8 cellular contexts compared by ENCODE assay signal in the genomic region with DNA sequence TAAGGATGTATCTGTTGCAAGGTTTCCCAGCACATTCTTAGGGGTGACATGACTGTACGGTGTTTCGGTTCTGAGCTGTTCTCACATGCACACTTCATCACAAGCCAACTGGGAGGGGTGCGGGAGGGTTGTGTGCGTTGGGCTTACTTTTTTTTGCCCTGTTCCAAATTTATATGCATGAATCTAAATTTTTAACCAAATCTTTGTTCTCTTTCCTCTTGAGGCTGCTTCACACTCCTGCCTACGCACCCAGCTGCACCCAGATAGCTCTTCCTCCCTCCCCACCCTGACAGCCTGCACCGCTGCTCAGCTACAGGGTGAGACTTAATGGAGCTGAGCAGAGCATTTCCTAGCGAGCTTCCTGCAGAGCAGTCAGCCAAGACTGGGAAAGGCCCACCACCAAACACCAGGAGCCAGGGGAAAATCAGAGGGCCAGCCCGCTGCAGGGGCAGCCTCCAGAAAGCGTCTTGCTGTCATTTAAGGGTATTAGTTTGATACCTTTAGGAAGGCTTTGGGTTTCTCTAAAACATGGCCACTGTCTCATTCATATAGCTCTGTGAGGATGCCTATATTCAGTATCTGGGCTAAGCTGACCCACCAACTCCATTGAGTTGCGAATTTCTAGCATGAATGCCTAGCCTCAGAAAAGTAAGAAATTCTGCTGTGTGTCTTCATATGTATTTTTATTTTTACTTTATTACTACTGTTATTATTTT.
DNase-seq lines count a peak whose midpoint lies in the region; ATAC-seq lines count a peak whose summit lies in the region.

No MANE protein-coding gene starts in this region.

- H3K4me3 Mint-ChIP-seq in T-helper 1 cell treated with Interleukin-12 subunit alpha and Interleukin-12 subunit beta and Interleukin-4 antibody, amounts not matched to agents 30 μg/mL and 1 μg/mL, for 36 hours = peak overlapping the region; percentile 46

- H3K36me3 Mint-ChIP-seq in T-helper 1 cell treated with Interleukin-12 subunit alpha and Interleukin-12 subunit beta and Interleukin-4 antibody, amounts not matched to agents 30 μg/mL and 1 μg/mL, for 36 hours (ENCODE audit: low read depth) = no peaks in the 10 kb centered on the region

- H3K4me1 Mint-ChIP-seq in T-helper 1 cell treated with Interleukin-12 subunit alpha and Interleukin-12 subunit beta and Interleukin-4 antibody, amounts not matched to agents 30 μg/mL and 1 μg/mL, for 36 hours (ENCODE audit: low read depth) = peaks cover 5% of the 10 kb centered on the region

- no peak overlapping the region for H3K27ac Mint-ChIP-seq in T-helper 1 cell treated with Interleukin-12 subunit alpha and Interleukin-12 subunit beta and Interleukin-4 antibody, amounts not matched to agents 30 μg/mL and 1 μg/mL, for 36 hours

- DNase-seq in activated naive CD4-positive, alpha-beta T cell treated with anti-CD3 and anti-CD28 coated beads, Interleukin-2, amount 50 U/mL, for 16 hours = peak; percentile 16
- DNase-seq in activated naive CD4-positive, alpha-beta T cell (lab: John Stamatoyannopoulos, UW) = no peak
- DNase-seq in superior temporal gyrus (ENCODE audit: extremely low spot score) = peak; percentile 46
- DNase-seq in NCI-H2081 (lab: John Stamatoyannopoulos, UW) = no peak
- DNase-seq in NCI-H1694 treated with DMSO at 0.1 percent for 48 hours (lab: John Stamatoyannopoulos, UW) = no peak
- DNase-seq in AG20443 (ENCODE audit: low spot score) = no peak

- peak; percentile 88 for ATAC-seq in HG02798 (IDR thresholded peaks at IDR 0.05; ENCODE audit: poor library complexity, unreplicated experiment)

- peaks cover 3% of the 10 kb centered on the region for H3K27me3 Mint-ChIP-seq in T-helper 1 cell treated with Interleukin-12 subunit alpha and Interleukin-12 subunit beta and Interleukin-4 antibody, amounts not matched to agents 30 μg/mL and 1 μg/mL, for 36 hours (ENCODE audit: low read depth)

- no peaks in the 10 kb centered on the region for H3K9me3 Mint-ChIP-seq in T-helper 1 cell treated with Interleukin-12 subunit alpha and Interleukin-12 subunit beta and Interleukin-4 antibody, amounts not matched to agents 30 μg/mL and 1 μg/mL, for 36 hours

Comparison
In these comparisons a context has a peak if more than half of its experiments do, and no peak if none do; other contexts are left out.
1. DNase-seq: peak in activated naive CD4-positive, alpha-beta T cell treated with anti-CD3 and anti-CD28 coated beads, Interleukin-2, amount 50 U/mL, for 16 hours (single experiment) and superior temporal gyrus (single experiment); none in activated naive CD4-positive, alpha-beta T cell (0 of 4), NCI-H2081 (0 of 2), NCI-H1694 treated with DMSO at 0.1 percent for 48 hours (single experiment) and AG20443 (single experiment).